ENCODE assay signal across 12 cellular contexts in the genomic region with DNA sequence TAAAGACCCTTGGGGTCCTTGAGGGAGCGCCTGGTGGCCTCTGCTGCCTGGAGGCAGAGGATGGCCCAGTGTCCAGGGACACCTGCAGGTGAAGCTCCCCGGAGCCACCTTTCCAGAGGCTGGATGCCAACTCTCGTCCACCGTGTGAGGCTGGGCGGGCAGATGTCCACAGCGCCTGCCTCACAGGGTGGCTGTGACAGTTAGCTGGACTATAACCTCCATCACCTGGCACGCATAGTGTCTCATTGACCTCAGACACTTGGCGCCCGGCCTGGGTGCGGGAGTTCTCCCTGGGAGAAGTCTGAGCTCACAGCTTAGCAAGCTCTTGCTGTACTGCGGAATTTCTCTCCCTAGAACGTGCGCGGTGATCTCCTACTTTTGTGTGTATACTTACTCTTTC. TPM values are rescaled to one million over a fixed set of nuclear protein-coding genes. Genes with fewer than 3 reads are reported as not detected.
DNase-seq lines count a peak whose midpoint lies in the region; ATAC-seq and TF ChIP-seq lines count a peak whose summit lies in the region.
"Had no signal": no experiment of that assay in that cellular context is flagged by ENCODE, and none has a peak within 500 bp of the region (broad histone marks: within the 10 kb centered on the region; RNA-seq: fewer than 3 reads in every experiment).

No MANE protein-coding gene starts in this region.

- TF ChIP-seq POLR2A in Peyer's patch (IDR thresholded peaks at IDR 0.05), result no peak

- peak in 2 of 3 donors; percentile 77 to 79 for DNase-seq in Peyer's patch
- DNase-seq in fibroblast of mammary gland (ENCODE audit: low read depth), result peak; percentile 84
- peak; percentile 72 for DNase-seq in mucosa of gallbladder (ENCODE audit: low spot score)
- DNase-seq in upper lobe of right lung, result no peak
- DNase-seq in NOMO-1 treated with dmso at 0.1 percent for 144 hours (lab: John Stamatoyannopoulos, UW; ENCODE audit: unreplicated experiment), result no peak
- no peak for DNase-seq in aorta
- DNase-seq in dermis blood vessel endothelial cell, result no peak
- DNase-seq: activated CD4-positive, CD25-positive, alpha-beta regulatory T cell; activated T-cell treated with anti-CD3 and anti-CD28 coated beads for 4 hours; NCI-H1694; NCI-H748 treated with DMSO at 0.1 percent for 48 hours; retina had no signal

- H3K4me3 ChIP-seq in Peyer's patch (no peak overlapping the region), fibroblast of mammary gland (ENCODE audit: control insufficient read depth, low read depth, low read length) (no peak overlapping the region), upper lobe of right lung (no peak overlapping the region), aorta (ENCODE audit: low read length in 2 of 2) (no peak overlapping the region)

- TF ChIP-seq CTCF in Peyer's patch (IDR thresholded peaks at IDR 0.05) (no peak), fibroblast of mammary gland (conservative IDR thresholded peaks at IDR 0.05; ENCODE audit: control insufficient read depth, insufficient read depth, low read depth, low read length) (no peak), upper lobe of right lung (IDR thresholded peaks at IDR 0.05) (no peak)

- intact Hi-C loops in upper lobe of right lung (cut with DNase I), result loop anchor here (10.0 kb wide), 1 partner anchor 76 kb away; no protein-coding TSS in a partner anchor
- intact Hi-C loops in aorta (cut with DNase I), result loop anchor here in 1 of 2 donors (10.0 kb wide), 1 partner anchor 46 kb away; no protein-coding TSS in a partner anchor

- ATAC-seq in upper lobe of right lung (peak; percentile 18), aorta (ENCODE audit: low FRiP score) (no peak)

- H3K27ac ChIP-seq in Peyer's patch, result peak overlapping the region in 1 of 4 donors; percentile 19
- no peak overlapping the region for H3K27ac ChIP-seq in upper lobe of right lung
- H3K27ac ChIP-seq in aorta (ENCODE audit: low read depth in 1 of 2, low read length in 2 of 2), result no peak overlapping the region

- H3K27me3 ChIP-seq in Peyer's patch, result no peaks in the 10 kb centered on the region
- no peaks in the 10 kb centered on the region for H3K27me3 ChIP-seq in upper lobe of right lung
- no peaks in the 10 kb centered on the region for H3K27me3 ChIP-seq in aorta (ENCODE audit: control insufficient read depth in 1 of 2, insufficient read depth in 2 of 2, low read length in 1 of 2)

- H3K9me3 ChIP-seq in Peyer's patch (no peaks in the 10 kb centered on the region), upper lobe of right lung (no peaks in the 10 kb centered on the region), aorta (ENCODE audit: control insufficient read depth, low read length) (no peaks in the 10 kb centered on the region)

- H3K36me3 ChIP-seq in Peyer's patch (no peaks in the 10 kb centered on the region), upper lobe of right lung (no peaks in the 10 kb centered on the region), aorta (ENCODE audit: control insufficient read depth in 1 of 2, insufficient read depth in 2 of 2, low read length in 1 of 2) (no peaks in the 10 kb centered on the region)

- 60 to 70% methylated on average over 14 of the region's 14 CpGs for WGBS in aorta, 2 donors

- H3K4me1 ChIP-seq in Peyer's patch, result peaks cover 0 to 34% (median 4%) of the 10 kb centered on the region in 4 donors
- peaks cover 9% of the 10 kb centered on the region for H3K4me1 ChIP-seq in upper lobe of right lung
- H3K4me1 ChIP-seq in aorta (ENCODE audit: control insufficient read depth in 1 of 2, insufficient read depth in 2 of 2, low read length in 2 of 2), result no peaks in the 10 kb centered on the region

RNA-seq across cellular contexts. Expression of a gene that starts 9.8 kb away (rescaled TPM):
- total RNA-seq in Peyer's patch (10 to 100 TPM in 3 of 4 donors, 1 to 10 TPM in 1; 8.2 to 14.9 (median 13.3) TPM), mucosa of gallbladder (20.9 TPM), upper lobe of right lung (15.9 TPM), aorta (10 to 100 TPM; 12.3 to 17.9 TPM), dermis blood vessel endothelial cell (12.2 and 12.9 TPM in 2 replicates)
- polyA plus RNA-seq in aorta, result 10 to 100 TPM in 1 of 2 donors, under 1 TPM in 1; 0.88 to 12.3 TPM

RNA-seq across cellular contexts. Expression of a gene that starts 45.8 kb away (rescaled TPM):
- total RNA-seq in Peyer's patch (not detected), mucosa of gallbladder (1.2 TPM), upper lobe of right lung (0.26 TPM), aorta (under 1 TPM; 0.13 to 0.30 TPM), dermis blood vessel endothelial cell (0.33 and 1.2 TPM in 2 replicates)
- under 1 TPM in 1 of 2 donors, not detected in 1; 0.38 TPM for polyA plus RNA-seq in aorta

Comparison
In these comparisons a context has a peak if more than half of its experiments do, and no peak if none do; other contexts are left out.
1. DNase-seq: peak in Peyer's patch (2 of 3), fibroblast of mammary gland (single experiment) and mucosa of gallbladder (single experiment); none in upper lobe of right lung (single experiment), NOMO-1 treated with dmso at 0.1 percent for 144 hours (single experiment), aorta (0 of 2) and dermis blood vessel endothelial cell (single experiment).